Comparison of ENCODE assay signal across 17 cellular contexts in the genomic region with DNA sequence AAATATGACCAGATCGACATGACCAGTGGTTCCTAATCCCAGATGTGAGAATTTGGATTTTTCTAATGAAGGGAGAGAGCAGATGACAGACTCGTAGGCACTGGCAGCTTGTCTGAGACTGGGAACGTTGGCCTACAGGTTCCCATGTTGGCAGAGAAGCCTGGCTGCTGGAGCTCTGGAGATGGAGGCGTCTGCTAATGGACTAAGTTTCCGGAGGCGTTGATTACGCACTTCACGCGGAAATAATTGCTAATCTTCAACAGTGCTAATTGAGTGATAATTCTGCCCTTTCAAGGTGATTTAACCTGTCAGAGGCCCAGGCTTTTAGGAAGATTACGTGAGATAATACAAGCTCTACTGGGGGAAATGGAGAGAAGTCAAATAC.
A peak's percentile ranks its signal among the peaks of the same experiment; 100 is the strongest.
DNase-seq lines count a peak whose midpoint lies in the region; ATAC-seq, FAIRE-seq and TF ChIP-seq lines count a peak whose summit lies in the region.
"Had no signal": no experiment of that assay in that cellular context is flagged by ENCODE, and none has a peak within 500 bp of the region (broad histone marks: within the 10 kb centered on the region; RNA-seq: fewer than 3 reads in every experiment).

No MANE protein-coding gene starts in this region.

- no peaks in the 10 kb centered on the region for H3K27me3 ChIP-seq in BLaER1 treated with 17β-estradiol and CSF1 and Interleukin-3, amounts not matched to agents 10 nM and 100 nM
- H3K27me3 ChIP-seq in neural cell (ENCODE audit: insufficient read depth, low read depth, low read length), result no peaks in the 10 kb centered on the region
- no peaks in the 10 kb centered on the region for H3K27me3 ChIP-seq in transverse colon

- intact Hi-C loops in transverse colon (cut with DNase I; ENCODE audit: low total_unique reads), result no loop called here

- no peak overlapping the region for H3K4me3 ChIP-seq in BLaER1 treated with 17β-estradiol and CSF1 and Interleukin-3, amounts not matched to agents 10 nM and 100 nM
- H3K4me3 ChIP-seq in neural cell (ENCODE audit: low read length) (no peak overlapping the region), transverse colon (no peak overlapping the region)
- H3K4me3 ChIP-seq: GM23248, SK-N-MC had no signal

- no peak for FAIRE-seq in D721Med (lab: Jason Lieb, UNC)

- TF ChIP-seq POLR2A in transverse colon (IDR thresholded peaks at IDR 0.05), result no peak

- in situ Hi-C loops in transverse colon (cut with MboI; ENCODE audit: low pct_ligation_motif_present in 1 of 4, low pct_unique_long_range_greater_than_20kb in 1 of 4, low sequenced_read_pairs in 3 of 4), result no loop called here

- no peaks in the 10 kb centered on the region for H3K79me2 ChIP-seq in neural cell (replicated peaks; ENCODE audit: insufficient read depth, low read length)

- ATAC-seq in activated CD4-positive, CD25-positive, alpha-beta regulatory T cell treated with anti-CD3 and anti-CD28 coated beads, Interleukin-2, amount 50 U/mL, for 24 hours, result no peak
- no peak for ATAC-seq in GM19023 (IDR thresholded peaks at IDR 0.05; ENCODE audit: unreplicated experiment)

- H4K20me1 ChIP-seq in BLaER1 treated with 17β-estradiol and CSF1 and Interleukin-3, amounts not matched to agents 10 nM and 100 nM, result no peaks in the 10 kb centered on the region
- H4K20me1 ChIP-seq in neural cell (ENCODE audit: insufficient read depth), result no peaks in the 10 kb centered on the region

- no peak for TF ChIP-seq RAD21 in neural cell (conservative IDR thresholded peaks at IDR 0.05)

- peaks cover 8 to 75% (median 56%) of the 10 kb centered on the region in 10 experiments; a peak in 18 of 20 replicates for H3K4me1 ChIP-seq in BLaER1 treated with 17β-estradiol and CSF1 and Interleukin-3, amounts not matched to agents 10 nM and 100 nM
- H3K4me1 ChIP-seq in transverse colon, result no peaks in the 10 kb centered on the region

- 50 to 83% methylated on average over 1 to 10 of the region's 10 CpGs for WGBS in transverse colon (ENCODE audit: low coverage in 1 of 2), 2 donors

- no peak for TF ChIP-seq EP300 in neural cell (conservative IDR thresholded peaks at IDR 0.05; ENCODE audit: poor library complexity, severe bottlenecking)
- TF ChIP-seq EP300 in transverse colon (IDR thresholded peaks at IDR 0.05; ENCODE audit: low read depth), result no peak

- peak overlapping the region in 9 of 11 experiments; percentile 5 to 87 (median 63); a peak in 17 of 22 replicates for H3K4me2 ChIP-seq in BLaER1 treated with 17β-estradiol and CSF1 and Interleukin-3, amounts not matched to agents 10 nM and 100 nM
- H3K4me2 ChIP-seq in neural cell (ENCODE audit: low read length), result no peak overlapping the region

- no peak for TF ChIP-seq CTCF in D721Med (IDR thresholded peaks at IDR 0.05; ENCODE audit: insufficient read depth, missing control alignments)
- TF ChIP-seq CTCF in neural cell (IDR thresholded peaks at IDR 0.05; ENCODE audit: poor library complexity, severe bottlenecking), result no peak
- no peak for TF ChIP-seq CTCF in transverse colon (IDR thresholded peaks at IDR 0.05)

- DNase-seq in D721Med (ENCODE audit: insufficient read length, low spot score) (peak; percentile 51), transverse colon (no peak)
- DNase-seq: ACHN, GDM1, GM23248, HCEC 1CT, NCI-H1105, NCI-H187, NCI-H345, OCI-M1, SHP77 had no signal

- H3K36me3 ChIP-seq in BLaER1 treated with 17β-estradiol and CSF1 and Interleukin-3, amounts not matched to agents 10 nM and 100 nM, result no peaks in the 10 kb centered on the region
- H3K36me3 ChIP-seq in neural cell (ENCODE audit: insufficient read depth, low read length), result no peaks in the 10 kb centered on the region
- H3K36me3 ChIP-seq in transverse colon, result no peaks in the 10 kb centered on the region

- H3K27ac ChIP-seq in BLaER1 treated with 17β-estradiol and CSF1 and Interleukin-3, amounts not matched to agents 10 nM and 100 nM, result peak overlapping the region in 3 of 11 experiments; percentile 7 to 19 (median 17); a peak in 3 of 22 replicates
- H3K27ac ChIP-seq in cingulate gyrus (ENCODE audit: low read depth, low read length) (peak overlapping the region; percentile 54), neural cell (ENCODE audit: low read length) (peak overlapping the region; percentile 48), transverse colon (no peak overlapping the region)
- H3K27ac ChIP-seq: GM23248, SK-N-MC had no signal

- no peaks in the 10 kb centered on the region for H3K9me3 ChIP-seq in BLaER1 treated with 17β-estradiol and CSF1 and Interleukin-3, amounts not matched to agents 10 nM and 100 nM (replicated peaks in 1 of 11)
- H3K9me3 ChIP-seq in neural cell (ENCODE audit: low read length) (no peaks in the 10 kb centered on the region), transverse colon (no peaks in the 10 kb centered on the region)

- H2AFZ ChIP-seq in neural cell (ENCODE audit: low read depth, low read length), result no peak overlapping the region
- H2AFZ ChIP-seq: GM23248 had no signal

- no peaks in the 10 kb centered on the region for H3F3A ChIP-seq in neural cell (ENCODE audit: insufficient read depth, low read length, poor library complexity, severe bottlenecking)

- H3K9me2 ChIP-seq in neural cell (ENCODE audit: insufficient read depth, low read length), result no peaks in the 10 kb centered on the region

- H3K9ac ChIP-seq in BLaER1 treated with 17β-estradiol and CSF1 and Interleukin-3, amounts not matched to agents 10 nM and 100 nM, result peak overlapping the region in 2 of 11 experiments; percentile 30 to 43; a peak in 2 of 22 replicates
- no peak overlapping the region for H3K9ac ChIP-seq in neural cell (ENCODE audit: low read length)
- H3K9ac ChIP-seq: GM23248 had no signal

TF ChIP-seq in neural cell, 6 proteins besides CTCF, POLR2A, EP300 and RAD21:
- TF ChIP-seq EZH2 (IDR thresholded peaks at IDR 0.05; ENCODE audit: borderline replicate concordance, insufficient read depth, low read length, poor library complexity, severe bottlenecking), result no peak
- no peak for TF ChIP-seq POLR2AphosphoS5 (IDR thresholded peaks at IDR 0.05)
- TF ChIP-seq SMC3 (conservative IDR thresholded peaks at IDR 0.05; ENCODE audit: poor library complexity), result no peak
- no peak for TF ChIP-seq TAF1 (IDR thresholded peaks at IDR 0.05; ENCODE audit: low read depth)
- no peak for TF ChIP-seq REST (IDR thresholded peaks at IDR 0.05; ENCODE audit: borderline replicate concordance)
- TF ChIP-seq MXI1 (conservative IDR thresholded peaks at IDR 0.05; ENCODE audit: poor library complexity, severe bottlenecking), result no peak
TF ChIP-seq in neural cell: peak in this region for 0.

Comparison
In these comparisons a context has a peak if more than half of its experiments do, and no peak if none do; other contexts are left out.
1. H3K27ac ChIP-seq: peak in cingulate gyrus (single experiment) and neural cell (single experiment); none in transverse colon (0 of 4).